In genomic region chr1:244273845-244274619, GRCh38 we compare ENCODE assay signal across 7 cellular contexts.
A peak's percentile ranks its signal among the peaks of the same experiment; 100 is the strongest.
DNase-seq lines count a peak whose midpoint lies in the region; ATAC-seq and TF ChIP-seq lines count a peak whose summit lies in the region.

No MANE protein-coding gene starts in this region.

- H3K4me3 Mint-ChIP-seq in naive thymus-derived CD4-positive, alpha-beta T cell: no peak overlapping the region

- no peak overlapping the region for H3K4me3 ChIP-seq in PC-9
- H3K4me3 ChIP-seq in naive thymus-derived CD4-positive, alpha-beta T cell (ENCODE audit: low read length): no peak overlapping the region

- H3K27ac Mint-ChIP-seq in naive thymus-derived CD4-positive, alpha-beta T cell: no peak overlapping the region

- peaks cover 7% of the 10 kb centered on the region; the same call in 1 of the 2 replicates for H3K9me3 ChIP-seq in PC-9 (ENCODE audit: insufficient read depth, low read depth)
- peaks cover 0 to 4% (median 0%) of the 10 kb centered on the region in 3 experiments for H3K9me3 ChIP-seq in naive thymus-derived CD4-positive, alpha-beta T cell (ENCODE audit: control insufficient read depth in 2 of 3, low read length in 3 of 3)

- POLR2A ChIA-PET in PC-9 (lab: Charles Lee; ENCODE audit: unreplicated experiment): interaction anchor here (0.7 to 0.9 kb wide), 2 partner anchors 29 to 177 kb away, joined by 3 to 10 read pairs; no protein-coding TSS in a partner anchor
- POLR2A ChIA-PET in naive thymus-derived CD4-positive, alpha-beta T cell (lab: Charles Lee): interaction anchor here (0.9 kb wide), 1 partner anchor 227 kb away, joined by 3 read pairs; no protein-coding TSS in a partner anchor

- H3K9me2 ChIP-seq in PC-9 (ENCODE audit: insufficient read depth): no peaks in the 10 kb centered on the region

- no peaks in the 10 kb centered on the region for H4K20me1 ChIP-seq in PC-9 (ENCODE audit: insufficient read depth)

- H3K27me3 ChIP-seq in PC-9 (ENCODE audit: insufficient read depth, low read depth): no peaks in the 10 kb centered on the region
- H3K27me3 ChIP-seq in naive thymus-derived CD4-positive, alpha-beta T cell (ENCODE audit: control insufficient read depth in 2 of 2, insufficient read depth in 2 of 2, low read length in 2 of 2): no peaks in the 10 kb centered on the region

- intact Hi-C loops in PC-9 (cut with micrococcal nuclease; ENCODE audit: unreplicated experiment): loop anchor here (1.0 to 5.0 kb wide), 13 partner anchors 25 to 947 kb away; partner anchors contain the start of gene AKT3
- intact Hi-C loops in naive thymus-derived CD4-positive, alpha-beta T cell (cut with micrococcal nuclease): loop anchor here (1.0 to 10.0 kb wide), 15 partner anchors 25 to 1807 kb away; partner anchors contain the start of gene AKT3 (in 2 of the 2)

- peak; percentile 80 for DNase-seq in GOT3 (lab: John Stamatoyannopoulos, UW)
- peak in 1 of 2 experiments; percentile 52 for DNase-seq in PC-9
- DNase-seq in epidermal melanocyte (ENCODE audit: insufficient read length, low spot score): peak; percentile 46
- no peak for DNase-seq in naive thymus-derived CD4-positive, alpha-beta T cell

- BruUV-seq in PC-9 (replicated peaks; lab: Mats Ljungman, UMichigan): no TSS peak

- TF ChIP-seq CTCF in PC-9 (conservative IDR thresholded peaks at IDR 0.05): no peak

- H3K27ac ChIP-seq in PC-9: peak overlapping the region; percentile 36
- H3K27ac ChIP-seq in naive thymus-derived CD4-positive, alpha-beta T cell (ENCODE audit: low read depth, low read length): no peak overlapping the region

- H2AFZ ChIP-seq in PC-9: no peak overlapping the region

- H3K4me2 ChIP-seq in PC-9: peak overlapping the region; percentile 17

- peaks cover 25% of the 10 kb centered on the region for H3K4me1 ChIP-seq in PC-9 (replicated peaks; ENCODE audit: insufficient read depth)
- H3K4me1 ChIP-seq in naive thymus-derived CD4-positive, alpha-beta T cell (ENCODE audit: control insufficient read depth in 2 of 2, insufficient read depth in 2 of 2, low read length in 2 of 2): no peaks in the 10 kb centered on the region

- H3K9me3 Mint-ChIP-seq in naive thymus-derived CD4-positive, alpha-beta T cell: peaks cover 0 to 10% (median 6%) of the 10 kb centered on the region in 11 donors

- no peaks in the 10 kb centered on the region for H3K36me3 Mint-ChIP-seq in naive thymus-derived CD4-positive, alpha-beta T cell

- ATAC-seq in naive thymus-derived CD4-positive, alpha-beta T cell: peak; percentile 58
- ATAC-seq in GM21576 (IDR thresholded peaks at IDR 0.05; ENCODE audit: unreplicated experiment) (no peak), HG02885 (IDR thresholded peaks at IDR 0.05; ENCODE audit: poor library complexity, unreplicated experiment) (no peak), GM21360 (IDR thresholded peaks at IDR 0.05; ENCODE audit: unreplicated experiment) (no peak)

- H3K79me2 ChIP-seq in PC-9 (ENCODE audit: low read depth): no peaks in the 10 kb centered on the region

- no peaks in the 10 kb centered on the region for H3K36me3 ChIP-seq in PC-9 (ENCODE audit: low read depth)
- H3K36me3 ChIP-seq in naive thymus-derived CD4-positive, alpha-beta T cell (ENCODE audit: control insufficient read depth in 2 of 3, insufficient read depth in 3 of 3, low read length in 3 of 3): no peaks in the 10 kb centered on the region

- H3K4me1 Mint-ChIP-seq in naive thymus-derived CD4-positive, alpha-beta T cell: peaks cover 3 to 17% (median 12%) of the 10 kb centered on the region in 7 donors

- CTCF ChIA-PET in PC-9 (lab: Charles Lee): interaction anchor here (0.5 to 1.2 kb wide), 4 partner anchors 26 to 930 kb away, joined by 3 to 5 read pairs (median 3); no protein-coding TSS in a partner anchor
- CTCF ChIA-PET in naive thymus-derived CD4-positive, alpha-beta T cell (lab: Charles Lee): interaction anchor here (0.7 to 3.4 kb wide), 3 partner anchors 269 to 995 kb away, joined by 3 to 26 read pairs (median 3); no protein-coding TSS in a partner anchor

- H3F3A ChIP-seq in PC-9 (ENCODE audit: insufficient read depth, low read depth): peaks cover 16% of the 10 kb centered on the region; the same call in 1 of the 2 replicates

- H3K27me3 Mint-ChIP-seq in naive thymus-derived CD4-positive, alpha-beta T cell: peaks cover 0 to 2% (median 0%) of the 10 kb centered on the region in 5 donors

Comparison
In these comparisons a context has a peak if more than half of its experiments do, and no peak if none do; other contexts are left out.
1. DNase-seq: peak in GOT3 (single experiment) and epidermal melanocyte (single experiment); none in naive thymus-derived CD4-positive, alpha-beta T cell (0 of 9).